ENCODE assay signal across 19 cellular contexts in genomic region chr6:81979329-81979728, GRCh38.
"Had no signal": no experiment of that assay in that cellular context is flagged by ENCODE, and none has a peak within 500 bp of the region (broad histone marks: within the 10 kb centered on the region; RNA-seq: fewer than 3 reads in every experiment).

No MANE protein-coding gene starts in this region.

- DNase-seq: effector CD8-positive, alpha-beta T cell; endodermal cell; foreskin fibroblast; gastrocnemius medialis; head of caudate nucleus; left ventricle myocardium superior; lower lobe of right lung; naive thymus-derived CD8-positive, alpha-beta T cell; nephron progenitor cell; pancreas; right lobe of liver; small intestine; stimulated activated CD4-positive, alpha-beta T cell treated with anti-CD3 and anti-CD28 coated beads, Interleukin-15, amount 100 ng/mL, for 24 hours; stimulated activated CD4-positive, alpha-beta T cell treated with anti-CD3 and anti-CD28 coated beads, Interleukin-2, amount 100 ng/mL, for 48 hours; stimulated activated naive B cell treated with anti-CD40 and anti-IgM and Interleukin-4, amounts not matched to agents 10 μg/mL and 1 μg/mL and 100 μg/mL, for 72 hours; upper lobe of left lung had no signal

- H3K4me1 ChIP-seq: gastrocnemius medialis, lower lobe of right lung, pancreas, right lobe of liver, upper lobe of left lung had no signal

- H3K9me3 ChIP-seq: gastrocnemius medialis, lower lobe of right lung, right lobe of liver, upper lobe of left lung had no signal

- H3K27me3 ChIP-seq: gastrocnemius medialis, pancreas, right lobe of liver, tibial nerve, upper lobe of left lung had no signal

- ATAC-seq: esophagus mucosa; gastrocnemius medialis; left ventricle myocardium superior; lower lobe of right lung; naive thymus-derived CD8-positive, alpha-beta T cell; pancreas; right lobe of liver; stimulated activated naive B cell treated with anti-CD40 and anti-IgM and Interleukin-4, amounts not matched to agents 10 μg/mL and 1 μg/mL and 100 μg/mL, for 72 hours had no signal

- H3K4me3 ChIP-seq: gastrocnemius medialis, lower lobe of right lung, pancreas, right lobe of liver, thoracic aorta, tibial nerve, upper lobe of left lung had no signal

- H3K36me3 ChIP-seq: gastrocnemius medialis, lower lobe of right lung, pancreas, right lobe of liver, thoracic aorta, tibial nerve, upper lobe of left lung had no signal
